In genomic region chr3:13539285-13539625, GRCh38 we compare ENCODE assay signal across 15 cellular contexts. TPM values are rescaled to one million over a fixed set of nuclear protein-coding genes. Genes with fewer than 3 reads are reported as not detected.
A peak's percentile ranks its signal among the peaks of the same experiment; 100 is the strongest.
DNase-seq lines count a peak whose midpoint lies in the region; ATAC-seq and TF ChIP-seq lines count a peak whose summit lies in the region.
"Had no signal": no experiment of that assay in that cellular context is flagged by ENCODE, and none has a peak within 500 bp of the region (broad histone marks: within the 10 kb centered on the region; RNA-seq: fewer than 3 reads in every experiment).

No MANE protein-coding gene starts in this region.

- no peak overlapping the region for H3K27ac ChIP-seq in mesendoderm (ENCODE audit: low read depth, low read length)

- no peaks in the 10 kb centered on the region for H3K36me3 ChIP-seq in mesendoderm (ENCODE audit: control insufficient read depth, insufficient read depth, low read length)
- H3K36me3 ChIP-seq: BE2C had no signal

- H3K79me2 ChIP-seq in mesendoderm (ENCODE audit: control insufficient read depth, insufficient read depth, low read length) = no peaks in the 10 kb centered on the region

- intact Hi-C loops in activated naive CD4-positive, alpha-beta T cell treated with anti-CD3 and anti-CD28 coated beads for 36 hours (cut with micrococcal nuclease) = no loop called here

- no peak overlapping the region for H4K5ac ChIP-seq in mesendoderm (ENCODE audit: low read length)

- peak overlapping the region; percentile 16 for H3K4me3 Mint-ChIP-seq in chondrocyte (ENCODE audit: unreplicated experiment)
- H3K4me3 Mint-ChIP-seq in activated naive CD4-positive, alpha-beta T cell treated with anti-CD3 and anti-CD28 coated beads for 36 hours = no peak overlapping the region
- H3K4me3 Mint-ChIP-seq: activated CD8-positive, alpha-beta T cell treated with anti-CD3 and anti-CD28 coated beads for 36 hours; neural crest cell had no signal

- H3K56ac ChIP-seq in mesendoderm (ENCODE audit: low read length) = peak overlapping the region; percentile 22

- H2BK5ac ChIP-seq in mesendoderm (ENCODE audit: low read length) = no peak overlapping the region

- H2BK15ac ChIP-seq in mesendoderm (replicated peaks; ENCODE audit: low read depth) = no peak overlapping the region

- no peaks in the 10 kb centered on the region for H3K27me3 Mint-ChIP-seq in chondrocyte (ENCODE audit: low read depth)
- peaks cover 10% of the 10 kb centered on the region for H3K27me3 Mint-ChIP-seq in activated naive CD4-positive, alpha-beta T cell treated with anti-CD3 and anti-CD28 coated beads for 36 hours (ENCODE audit: low read depth)

- ATAC-seq in GM19395 (IDR thresholded peaks at IDR 0.05; ENCODE audit: unreplicated experiment) (no peak), HG03469 (IDR thresholded peaks at IDR 0.05; ENCODE audit: unreplicated experiment) (no peak)
- ATAC-seq: activated CD8-positive, alpha-beta T cell treated with anti-CD3 and anti-CD28 coated beads for 36 hours had no signal

- no peak overlapping the region for H3K18ac ChIP-seq in mesendoderm (ENCODE audit: low read length)

- H2AK5ac ChIP-seq in mesendoderm (ENCODE audit: low read length) = no peak overlapping the region

- CTCF ChIA-PET in activated naive CD4-positive, alpha-beta T cell treated with anti-CD3 and anti-CD28 coated beads for 36 hours (lab: Charles Lee) = interaction anchor here (0.7 kb wide), 1 partner anchor 43 kb away, joined by 3 read pairs; no protein-coding TSS in a partner anchor

- no peak overlapping the region for H2BK120ac ChIP-seq in mesendoderm (ENCODE audit: low read depth, low read length)

- peaks cover 10% of the 10 kb centered on the region for H3K9me3 Mint-ChIP-seq in chondrocyte (ENCODE audit: low read depth)
- H3K9me3 Mint-ChIP-seq in activated naive CD4-positive, alpha-beta T cell treated with anti-CD3 and anti-CD28 coated beads for 36 hours = peaks cover 6% of the 10 kb centered on the region

- H3K79me1 ChIP-seq in mesendoderm (ENCODE audit: low read length) = no peaks in the 10 kb centered on the region

- H3K9ac ChIP-seq in mesendoderm (ENCODE audit: low read length) = no peak overlapping the region

- H3K27ac Mint-ChIP-seq in chondrocyte (ENCODE audit: unreplicated experiment) = peak overlapping the region; percentile 99
- no peak overlapping the region for H3K27ac Mint-ChIP-seq in activated naive CD4-positive, alpha-beta T cell treated with anti-CD3 and anti-CD28 coated beads for 36 hours
- H3K27ac Mint-ChIP-seq: activated CD8-positive, alpha-beta T cell treated with anti-CD3 and anti-CD28 coated beads for 36 hours had no signal

- no peaks in the 10 kb centered on the region for H3K4me1 ChIP-seq in mesendoderm (ENCODE audit: control insufficient read depth, low read depth, low read length)
- H3K4me1 ChIP-seq: BE2C had no signal

- DNase-seq in AG08395 (ENCODE audit: low spot score) = peak; percentile 37
- peak; percentile 27 for DNase-seq in LoVo (ENCODE audit: low spot score)
- no peak for DNase-seq in chondrocyte (ENCODE audit: low spot score)
- DNase-seq in mesendoderm = no peak
- no peak for DNase-seq in NCI-H524 treated with DMSO at 0.1 percent for 48 hours (lab: John Stamatoyannopoulos, UW)
- no peak for DNase-seq in activated naive CD4-positive, alpha-beta T cell treated with anti-CD3 and anti-CD28 coated beads for 36 hours
- DNase-seq: activated CD8-positive, alpha-beta T cell treated with anti-CD3 and anti-CD28 coated beads for 36 hours; activated effector memory CD4-positive, alpha-beta T cell treated with anti-CD3 and anti-CD28 coated beads, Interleukin-2, amount 50 U/mL, for 16 hours; BE2C; central memory CD4-positive, alpha-beta T cell; stimulated activated CD8-positive, alpha-beta memory T cell treated with anti-CD3 and anti-CD28 coated beads, Interleukin-4, amount 100 ng/mL, for 48 hours; T-helper 9 cell had no signal

- no peak overlapping the region for H4K8ac ChIP-seq in mesendoderm (ENCODE audit: low read depth, low read length)

- no peak overlapping the region for H3K4me3 ChIP-seq in mesendoderm (ENCODE audit: low read length)

- no peak overlapping the region for H3K23ac ChIP-seq in mesendoderm (ENCODE audit: low read length)

- no peak overlapping the region for H3K4ac ChIP-seq in mesendoderm (ENCODE audit: low read depth, low read length)

- no CpG with 5 or more reads among the region's 5 CpGs for WGBS in mesendoderm (ENCODE audit: extremely low coverage, insufficient coverage, low lambda C conversion rate)

- TF ChIP-seq CTCF in chondrocyte (IDR thresholded peaks at IDR 0.05) = no peak

- no peaks in the 10 kb centered on the region for H3K36me3 Mint-ChIP-seq in chondrocyte (ENCODE audit: low read depth)
- H3K36me3 Mint-ChIP-seq in activated naive CD4-positive, alpha-beta T cell treated with anti-CD3 and anti-CD28 coated beads for 36 hours (ENCODE audit: low read depth) = no peaks in the 10 kb centered on the region

- no peak overlapping the region for H3K4me2 ChIP-seq in mesendoderm (ENCODE audit: low read length)

- peaks cover 97% of the 10 kb centered on the region for H3K4me1 Mint-ChIP-seq in chondrocyte (ENCODE audit: low read depth)
- H3K4me1 Mint-ChIP-seq in activated naive CD4-positive, alpha-beta T cell treated with anti-CD3 and anti-CD28 coated beads for 36 hours (ENCODE audit: low read depth) = peaks cover 12% of the 10 kb centered on the region

- no peaks in the 10 kb centered on the region for H3K27me3 ChIP-seq in mesendoderm (ENCODE audit: insufficient read depth, low read length, poor library complexity)
- H3K27me3 ChIP-seq: BE2C had no signal

RNA-seq across cellular contexts. Expression of gene FBLN2, which starts 9.7 kb away (rescaled TPM):
- total RNA-seq in chondrocyte = 284 to 413 TPM (median 394 TPM) in 3 replicates
- polyA plus RNA-seq in mesendoderm (2013, experiment 1 of 2) = 5.7 TPM
- polyA plus RNA-seq in mesendoderm (2013, experiment 2 of 2) = 5.4 TPM
- not detected for total RNA-seq in activated naive CD4-positive, alpha-beta T cell treated with anti-CD3 and anti-CD28 coated beads for 36 hours

RNA-seq across cellular contexts. Expression of gene HDAC11, which starts 59.1 kb away (rescaled TPM):
- total RNA-seq in chondrocyte = 10.7 to 16.5 TPM (median 15.2 TPM) in 3 replicates
- 2.6 TPM for polyA plus RNA-seq in mesendoderm (2013, experiment 1 of 2)
- polyA plus RNA-seq in mesendoderm (2013, experiment 2 of 2) = 3.4 TPM
- total RNA-seq in activated naive CD4-positive, alpha-beta T cell treated with anti-CD3 and anti-CD28 coated beads for 36 hours = 1 to 10 TPM; 1.6 to 2.4 TPM

Comparison
In these comparisons a context has a peak if more than half of its experiments do, and no peak if none do; other contexts are left out.
1. DNase-seq: peak in AG08395 (single experiment) and LoVo (single experiment); none in chondrocyte (single experiment), mesendoderm (single experiment), NCI-H524 treated with DMSO at 0.1 percent for 48 hours (single experiment) and activated naive CD4-positive, alpha-beta T cell treated with anti-CD3 and anti-CD28 coated beads for 36 hours (single experiment).
2. RNA of gene FBLN2, which starts 9.7 kb away (total RNA-seq): 284 to 413 TPM in chondrocyte; not detected in activated naive CD4-positive, alpha-beta T cell treated with anti-CD3 and anti-CD28 coated beads for 36 hours; every median in the first group is over 100 times any median in the second.